Comparison of ENCODE assay signal across 2 cellular contexts in the genomic region with DNA sequence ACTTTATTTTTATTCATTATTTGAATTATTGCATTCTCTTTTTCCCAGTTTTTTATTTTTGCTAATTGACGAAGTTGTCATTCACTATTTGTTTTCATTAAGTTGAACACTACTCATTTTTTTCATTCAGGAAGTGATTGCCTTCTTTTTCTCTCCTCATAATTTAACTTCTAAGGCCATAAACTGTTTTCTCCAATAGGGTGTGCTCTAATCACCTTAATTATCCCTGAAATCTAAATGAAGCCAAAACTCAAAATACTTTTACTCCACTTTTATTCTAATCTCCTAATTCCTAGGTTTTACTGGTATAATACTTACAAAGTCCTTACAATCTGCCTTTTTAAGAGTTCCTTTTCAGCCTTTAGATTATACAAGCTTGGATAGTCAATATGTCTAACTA.
TF ChIP-seq lines count a peak whose summit lies in the region.

No MANE protein-coding gene starts in this region.

TF ChIP-seq in SK-N-SH, 30 proteins besides CTCF, POLR2A, EP300 and RAD21 (continued from another document):
- TF ChIP-seq, protein P1, sequence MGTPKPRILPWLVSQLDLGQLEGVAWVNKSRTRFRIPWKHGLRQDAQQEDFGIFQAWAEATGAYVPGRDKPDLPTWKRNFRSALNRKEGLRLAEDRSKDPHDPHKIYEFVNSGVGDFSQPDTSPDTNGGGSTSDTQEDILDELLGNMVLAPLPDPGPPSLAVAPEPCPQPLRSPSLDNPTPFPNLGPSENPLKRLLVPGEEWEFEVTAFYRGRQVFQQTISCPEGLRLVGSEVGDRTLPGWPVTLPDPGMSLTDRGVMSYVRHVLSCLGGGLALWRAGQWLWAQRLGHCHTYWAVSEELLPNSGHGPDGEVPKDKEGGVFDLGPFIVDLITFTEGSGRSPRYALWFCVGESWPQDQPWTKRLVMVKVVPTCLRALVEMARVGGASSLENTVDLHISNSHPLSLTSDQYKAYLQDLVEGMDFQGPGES (IDR thresholded peaks at IDR 0.05; ENCODE audit: low read depth, low read length), result no peak
- TF ChIP-seq CHD2 (IDR thresholded peaks at IDR 0.05; ENCODE audit: low read length, partially characterized antibody), result no peak
- no peak for TF ChIP-seq TCF12 (IDR thresholded peaks at IDR 0.05)

TF ChIP-seq in SK-N-SH treated with all-trans-retinoic acid at 6 μM for 48 hours, 23 proteins besides CTCF, POLR2A, EP300 and RAD21 (continued from another document):
- TF ChIP-seq ZC3H10 (CRISPR knock-in tag; IDR thresholded peaks at IDR 0.05) (no peak), ZNF70 (CRISPR knock-in tag; IDR thresholded peaks at IDR 0.05) (no peak), CSDC2 (CRISPR knock-in tag; IDR thresholded peaks at IDR 0.05) (no peak), TOX (CRISPR knock-in tag; IDR thresholded peaks at IDR 0.05; ENCODE audit: borderline replicate concordance) (no peak), ZFP30 (CRISPR knock-in tag; IDR thresholded peaks at IDR 0.05) (no peak), ZFP3 (CRISPR knock-in tag; IDR thresholded peaks at IDR 0.05) (no peak), OSR1 (CRISPR knock-in tag; IDR thresholded peaks at IDR 0.05) (no peak), ZNF8 (CRISPR knock-in tag; IDR thresholded peaks at IDR 0.05) (no peak), ZNF565 (CRISPR knock-in tag; conservative IDR thresholded peaks at IDR 0.05; ENCODE audit: low read depth) (no peak), GLIS3 (CRISPR knock-in tag; IDR thresholded peaks at IDR 0.05) (no peak), RARB (CRISPR knock-in tag; IDR thresholded peaks at IDR 0.05) (no peak), ISL1 (CRISPR knock-in tag; IDR thresholded peaks at IDR 0.05) (no peak), PPARA (CRISPR knock-in tag; IDR thresholded peaks at IDR 0.05; ENCODE audit: borderline replicate concordance) (no peak), ARNTL (CRISPR knock-in tag; IDR thresholded peaks at IDR 0.05; ENCODE audit: borderline replicate concordance, low read depth) (no peak)
TF ChIP-seq in SK-N-SH treated with all-trans-retinoic acid at 6 μM for 48 hours: peak in this region for 0.
